In genomic region chr1:194225781-194226180, GRCh38 we compare ENCODE assay signal across 10 cellular contexts.
DNase-seq lines count a peak whose midpoint lies in the region; ATAC-seq lines count a peak whose summit lies in the region.
"Had no signal": no experiment of that assay in that cellular context is flagged by ENCODE, and none has a peak within 500 bp of the region (broad histone marks: within the 10 kb centered on the region; RNA-seq: fewer than 3 reads in every experiment).

No MANE protein-coding gene starts in this region.

- peaks cover 11% of the 10 kb centered on the region for H3K4me1 ChIP-seq in CD4-positive, CD25-positive, alpha-beta regulatory T cell (ENCODE audit: control insufficient read depth, insufficient read depth, low read length, poor library complexity, severe bottlenecking)
- no peaks in the 10 kb centered on the region for H3K4me1 ChIP-seq in HAP-1
- H3K4me1 ChIP-seq: prostate gland, stomach had no signal

- peak overlapping the region in 1 of 4 donors; percentile 1 for H3K4me3 Mint-ChIP-seq in CD4-positive, CD25-positive, alpha-beta regulatory T cell

- H3K36me3 ChIP-seq in CD4-positive, CD25-positive, alpha-beta regulatory T cell (ENCODE audit: control insufficient read depth, insufficient read depth, low read length), result no peaks in the 10 kb centered on the region
- no peaks in the 10 kb centered on the region for H3K36me3 ChIP-seq in HAP-1 (replicated peaks)
- H3K36me3 ChIP-seq: prostate gland, stomach had no signal

- H3K9me3 Mint-ChIP-seq in CD4-positive, CD25-positive, alpha-beta regulatory T cell, result peaks cover 0 to 6% (median 0%) of the 10 kb centered on the region in 7 donors

- peak overlapping the region in 1 of 3 donors; percentile 57 for H3K27ac Mint-ChIP-seq in CD4-positive, CD25-positive, alpha-beta regulatory T cell

- peaks cover 7% of the 10 kb centered on the region for H3K36me3 Mint-ChIP-seq in CD4-positive, CD25-positive, alpha-beta regulatory T cell

- intact Hi-C loops in left cardiac atrium (cut with DNase I), result no loop called here

- H3K27ac ChIP-seq in CD4-positive, CD25-positive, alpha-beta regulatory T cell (ENCODE audit: insufficient read depth, low read length, poor library complexity, severe bottlenecking), result no peak overlapping the region
- H3K27ac ChIP-seq: prostate gland, stomach had no signal

- H3K4me3 ChIP-seq in CD4-positive, CD25-positive, alpha-beta regulatory T cell (ENCODE audit: low read depth, low read length), result peak overlapping the region; percentile 42
- H3K4me3 ChIP-seq in HAP-1, result no peak overlapping the region
- H3K4me3 ChIP-seq: prostate gland, stomach had no signal

- in situ Hi-C loops in HAP-1 (cut with MboI; ENCODE audit: low sequenced_read_pairs), result no loop called here

- no peaks in the 10 kb centered on the region for H3K27me3 Mint-ChIP-seq in CD4-positive, CD25-positive, alpha-beta regulatory T cell

- DNase-seq in CD4-positive, CD25-positive, alpha-beta regulatory T cell, result peak in 2 of 3 donors; percentile 12 to 17
- DNase-seq in SIG-M5 (lab: John Stamatoyannopoulos, UW) (peak; percentile 86), left cardiac atrium (no peak), C1 segment of cervical spinal cord (lab: John Stamatoyannopoulos, UW) (no peak), HAP-1 (ENCODE audit: low spot score in 2 of 2) (no peak), ureter (ENCODE audit: low spot score) (no peak)
- DNase-seq: stomach had no signal

- H3K9me3 ChIP-seq in CD4-positive, CD25-positive, alpha-beta regulatory T cell (ENCODE audit: control insufficient read depth in 2 of 2, low read length in 2 of 2), result no peaks in the 10 kb centered on the region
- no peaks in the 10 kb centered on the region for H3K9me3 ChIP-seq in HAP-1
- H3K9me3 ChIP-seq: prostate gland, stomach had no signal

- H3K4me1 Mint-ChIP-seq in CD4-positive, CD25-positive, alpha-beta regulatory T cell, result peaks cover 10 to 39% (median 24%) of the 10 kb centered on the region in 4 donors

- H3K27me3 ChIP-seq in CD4-positive, CD25-positive, alpha-beta regulatory T cell (ENCODE audit: control insufficient read depth, insufficient read depth, low read length), result no peaks in the 10 kb centered on the region
- H3K27me3 ChIP-seq in HAP-1 (ENCODE audit: low read depth), result no peaks in the 10 kb centered on the region

- peak; percentile 63 to 74 for ATAC-seq in CD4-positive, CD25-positive, alpha-beta regulatory T cell (ENCODE audit: low read depth in 2 of 2)
- ATAC-seq in GM19452 (IDR thresholded peaks at IDR 0.05; ENCODE audit: unreplicated experiment) (peak; percentile 97), HG03135 (IDR thresholded peaks at IDR 0.05; ENCODE audit: unreplicated experiment) (peak; percentile 98), left cardiac atrium (no peak)

Comparison
In these comparisons a context has a peak if more than half of its experiments do, and no peak if none do; other contexts are left out.
1. ATAC-seq: peak in CD4-positive, CD25-positive, alpha-beta regulatory T cell (2 of 2), GM19452 (single experiment) and HG03135 (single experiment); none in left cardiac atrium (0 of 2).
2. DNase-seq: peak in CD4-positive, CD25-positive, alpha-beta regulatory T cell (2 of 3) and SIG-M5 (single experiment); none in left cardiac atrium (single experiment), C1 segment of cervical spinal cord (0 of 14), HAP-1 (0 of 2) and ureter (single experiment).